In genomic region chr12:11981174-11981733, GRCh38 we compare ENCODE assay signal across 8 cellular contexts.
DNase-seq lines count a peak whose midpoint lies in the region; ATAC-seq lines count a peak whose summit lies in the region.

No MANE protein-coding gene starts in this region.

- DNase-seq in CD1c-positive myeloid dendritic cell (ENCODE audit: extremely low spot score): peak; percentile 65
- DNase-seq in HS-27A (ENCODE audit: low read depth): peak; percentile 62
- DNase-seq in activated T-cell treated with anti-CD3 and anti-CD28 coated beads, Interleukin-2, amount 50 U/mL, for 1 hour: peak; percentile 54
- peak; percentile 37 to 39 for DNase-seq in stimulated activated CD4-positive, alpha-beta T cell treated with anti-CD3 and anti-CD28 coated beads, Interleukin-15, amount 100 ng/mL, for 48 hours (ENCODE audit: low read depth in 2 of 2)
- no peak for DNase-seq in mucosa of gallbladder (ENCODE audit: low spot score)
- no peak for DNase-seq in HPDE6-E6E7 (ENCODE audit: extremely low spot score)
- DNase-seq in islet precursor cell: no peak

- ATAC-seq in GM21381 (IDR thresholded peaks at IDR 0.05; ENCODE audit: unreplicated experiment): peak; percentile 76

Comparison
In these comparisons a context has a peak if more than half of its experiments do, and no peak if none do; other contexts are left out.
1. DNase-seq: peak in CD1c-positive myeloid dendritic cell (single experiment), HS-27A (single experiment), activated T-cell treated with anti-CD3 and anti-CD28 coated beads, Interleukin-2, amount 50 U/mL, for 1 hour (single experiment) and stimulated activated CD4-positive, alpha-beta T cell treated with anti-CD3 and anti-CD28 coated beads, Interleukin-15, amount 100 ng/mL, for 48 hours (2 of 2); none in mucosa of gallbladder (single experiment), HPDE6-E6E7 (single experiment) and islet precursor cell (single experiment).